In genomic region chr1:228323401-228323800, GRCh38 we compare ENCODE assay signal across 21 cellular contexts.
"Had no signal": no experiment of that assay in that cellular context is flagged by ENCODE, and none has a peak within 500 bp of the region (broad histone marks: within the 10 kb centered on the region; RNA-seq: fewer than 3 reads in every experiment).

No MANE protein-coding gene starts in this region.

- H3K4me1 ChIP-seq: neural progenitor cell, prostate gland, suprapubic skin, tibial nerve, vagina had no signal

- H3K4me1 Mint-ChIP-seq: activated CD4-positive, alpha-beta memory T cell treated with anti-CD3 and anti-CD28 coated beads, Interleukin-2, amount 10 ng/mL, durations not matched to agents 7 days and 5 days; activated CD4-positive, alpha-beta T cell treated with anti-CD3 and anti-CD28 coated beads, Interleukin-2, amount 10 ng/mL, durations not matched to agents 24 days and 14 days; naive B cell; neural progenitor cell; stimulated activated naive CD8-positive, alpha-beta T cell treated with anti-CD3 and anti-CD28 coated beads, Interleukin-15, amount 100 ng/mL, for 72 hours; T-cell had no signal

- ATAC-seq: activated CD4-positive, CD25-positive, alpha-beta regulatory T cell treated with anti-CD3 and anti-CD28 coated beads, Interleukin-2, amount 50 U/mL, for 24 hours; stimulated activated naive CD8-positive, alpha-beta T cell treated with anti-CD3 and anti-CD28 coated beads, Interleukin-15, amount 100 ng/mL, for 72 hours; T-cell had no signal

- H3K27me3 Mint-ChIP-seq: activated CD4-positive, alpha-beta memory T cell treated with anti-CD3 and anti-CD28 coated beads, Interleukin-2, amount 10 ng/mL, durations not matched to agents 7 days and 5 days; activated CD4-positive, alpha-beta T cell treated with anti-CD3 and anti-CD28 coated beads, Interleukin-2, amount 10 ng/mL, durations not matched to agents 24 days and 14 days; dendritic cell treated with granulocyte-macrophage colony-stimulating factor and Interleukin-4, amounts not matched to agents 40 ng/mL and 50 ng/mL, for 4 days; naive B cell; stimulated activated naive CD8-positive, alpha-beta T cell treated with anti-CD3 and anti-CD28 coated beads, Interleukin-15, amount 100 ng/mL, for 72 hours; T-cell had no signal

- H3K36me3 ChIP-seq: neural progenitor cell had no signal

- H3K9me3 ChIP-seq: prostate gland, vagina had no signal

- H3K9me3 Mint-ChIP-seq: activated CD4-positive, alpha-beta T cell treated with anti-CD3 and anti-CD28 coated beads, Interleukin-2, amount 10 ng/mL, durations not matched to agents 24 days and 14 days; dendritic cell treated with granulocyte-macrophage colony-stimulating factor and Interleukin-4, amounts not matched to agents 40 ng/mL and 50 ng/mL, for 4 days; stimulated activated naive CD8-positive, alpha-beta T cell treated with anti-CD3 and anti-CD28 coated beads, Interleukin-15, amount 100 ng/mL, for 72 hours had no signal

- DNase-seq: activated CD4-positive, alpha-beta memory T cell treated with anti-CD3 and anti-CD28 coated beads, Interleukin-2, amount 10 ng/mL, durations not matched to agents 7 days and 5 days; activated CD4-positive, alpha-beta T cell treated with anti-CD3 and anti-CD28 coated beads, Interleukin-2, amount 10 ng/mL, durations not matched to agents 24 days and 14 days; activated gamma-delta T cell treated with Interleukin-2 at 50 U/mL for 16 hours; amygdala; effector CD4-positive, alpha-beta T cell; heart right ventricle; kidney; mesendoderm; naive B cell; stimulated activated CD4-positive, alpha-beta T cell treated with anti-CD3 and anti-CD28 coated beads, Interleukin-1b, Interleukin-23, amount 100 ng/mL, for 48 hours; stimulated activated naive CD8-positive, alpha-beta T cell treated with anti-CD3 and anti-CD28 coated beads, Interleukin-15, amount 100 ng/mL, for 72 hours had no signal

- H3K4me3 Mint-ChIP-seq: activated CD4-positive, alpha-beta memory T cell treated with anti-CD3 and anti-CD28 coated beads, Interleukin-2, amount 10 ng/mL, durations not matched to agents 7 days and 5 days; activated CD4-positive, alpha-beta T cell treated with anti-CD3 and anti-CD28 coated beads, Interleukin-2, amount 10 ng/mL, durations not matched to agents 24 days and 14 days; dendritic cell treated with granulocyte-macrophage colony-stimulating factor and Interleukin-4, amounts not matched to agents 40 ng/mL and 50 ng/mL, for 4 days; naive B cell; neural progenitor cell; stimulated activated naive CD8-positive, alpha-beta T cell treated with anti-CD3 and anti-CD28 coated beads, Interleukin-15, amount 100 ng/mL, for 72 hours; T-cell; T-helper 2 cell treated with Interferon-gamma antibody and Interleukin-4, amounts not matched to agents 5 μg/mL and 100 μg/mL, for 36 hours had no signal

- H3K9ac ChIP-seq: neural progenitor cell had no signal

- H3K27me3 ChIP-seq: heart right ventricle, neural progenitor cell, suprapubic skin, tibial nerve, vagina had no signal

- H3K27ac Mint-ChIP-seq: activated CD4-positive, alpha-beta memory T cell treated with anti-CD3 and anti-CD28 coated beads, Interleukin-2, amount 10 ng/mL, durations not matched to agents 7 days and 5 days; activated CD4-positive, alpha-beta T cell treated with anti-CD3 and anti-CD28 coated beads, Interleukin-2, amount 10 ng/mL, durations not matched to agents 24 days and 14 days; dendritic cell treated with granulocyte-macrophage colony-stimulating factor and Interleukin-4, amounts not matched to agents 40 ng/mL and 50 ng/mL, for 4 days; naive B cell; neural progenitor cell; stimulated activated naive CD8-positive, alpha-beta T cell treated with anti-CD3 and anti-CD28 coated beads, Interleukin-15, amount 100 ng/mL, for 72 hours; T-helper 2 cell treated with Interferon-gamma antibody and Interleukin-4, amounts not matched to agents 5 μg/mL and 100 μg/mL, for 36 hours had no signal

- H2AFZ ChIP-seq: neural progenitor cell had no signal

- H3K27ac ChIP-seq: heart right ventricle, neural progenitor cell, prostate gland, suprapubic skin, tibial nerve, vagina, VCaP had no signal

- H3K4me3 ChIP-seq: heart right ventricle, neural progenitor cell, prostate gland, suprapubic skin, tibial nerve, vagina had no signal

- H3K4me2 ChIP-seq: neural progenitor cell had no signal
